In genomic region chr2:203705184-203705583, GRCh38 we compare ENCODE assay signal across 15 cellular contexts. TPM values are rescaled to one million over a fixed set of nuclear protein-coding genes. Genes with fewer than 3 reads are reported as not detected.
DNase-seq lines count a peak whose midpoint lies in the region; ATAC-seq and TF ChIP-seq lines count a peak whose summit lies in the region.
"Had no signal": no experiment of that assay in that cellular context is flagged by ENCODE, and none has a peak within 500 bp of the region (broad histone marks: within the 10 kb centered on the region; RNA-seq: fewer than 3 reads in every experiment).

No MANE protein-coding gene starts in this region.

- peak overlapping the region; percentile 93 for H3K27ac Mint-ChIP-seq in activated naive CD8-positive, alpha-beta T cell treated with anti-CD3 and anti-CD28 coated beads, Interleukin-2, amount 50 U/mL, for 24 hours
- H3K27ac Mint-ChIP-seq in glutamatergic neuron (ENCODE audit: unreplicated experiment): no peak overlapping the region

- peaks cover 19% of the 10 kb centered on the region for H3K27me3 ChIP-seq in OCI-LY3 (ENCODE audit: low read depth, low read length)

- H3K9me3 Mint-ChIP-seq in activated naive CD8-positive, alpha-beta T cell treated with anti-CD3 and anti-CD28 coated beads, Interleukin-2, amount 50 U/mL, for 24 hours: peaks cover 15% of the 10 kb centered on the region
- H3K9me3 Mint-ChIP-seq in glutamatergic neuron (ENCODE audit: unreplicated experiment): peaks cover 2% of the 10 kb centered on the region

- H3K4me3 ChIP-seq in OCI-LY3 (ENCODE audit: low read length): no peak overlapping the region
- H3K4me3 ChIP-seq: GM23248 had no signal

- peaks cover 35% of the 10 kb centered on the region for H3K4me1 ChIP-seq in OCI-LY3 (ENCODE audit: low read length)

- peaks cover 2% of the 10 kb centered on the region for H3K27me3 Mint-ChIP-seq in activated naive CD8-positive, alpha-beta T cell treated with anti-CD3 and anti-CD28 coated beads, Interleukin-2, amount 50 U/mL, for 24 hours
- H3K27me3 Mint-ChIP-seq in glutamatergic neuron (ENCODE audit: unreplicated experiment): no peaks in the 10 kb centered on the region

- no peaks in the 10 kb centered on the region for H3K79me2 ChIP-seq in OCI-LY3 (ENCODE audit: low read length)

- H3K36me3 ChIP-seq in OCI-LY3 (replicated peaks; ENCODE audit: low read depth, low read length): no peaks in the 10 kb centered on the region

- DNase-seq in activated CD4-positive, alpha-beta T cell treated with anti-CD3 and anti-CD28 coated beads, Interleukin-2, amount 50 U/mL, for 1 hour: peak; percentile 40
- DNase-seq in activated naive CD8-positive, alpha-beta T cell treated with anti-CD3 and anti-CD28 coated beads, Interleukin-2, amount 50 U/mL, for 24 hours: no peak
- DNase-seq in stimulated activated CD8-positive, alpha-beta memory T cell treated with anti-CD3 and anti-CD28 coated beads, Interleukin-15, amount 100 ng/mL, for 48 hours (ENCODE audit: low read depth in 2 of 2): peak; percentile 11 to 19
- DNase-seq in GM13977 (ENCODE audit: low spot score) (no peak), glutamatergic neuron (no peak)
- DNase-seq: dermis blood vessel endothelial cell, GM23248, NCI-H1417 treated with DMSO at 0.1 percent for 48 hours, NCI-H510A, retina, Right ventricle myocardium superior, trophoblast cell had no signal

- no peak overlapping the region for H3K27ac ChIP-seq in OCI-LY3 (ENCODE audit: low read length)
- H3K27ac ChIP-seq: GM23248 had no signal

- TF ChIP-seq CTCF in OCI-LY3 (IDR thresholded peaks at IDR 0.05; ENCODE audit: low read depth, low read length) (no peak), GM13977 (IDR thresholded peaks at IDR 0.05; ENCODE audit: extremely low read depth, insufficient read depth, missing control alignments) (no peak), glutamatergic neuron (IDR thresholded peaks at IDR 0.05; ENCODE audit: partially characterized antibody, unreplicated experiment) (no peak)

- in situ Hi-C loops in GM13977 (cut with MboI; ENCODE audit: low pct_unique_long_range_greater_than_20kb, low sequenced_read_pairs, unreplicated experiment): no loop called here

- peak overlapping the region; percentile 6 for H3K4me2 ChIP-seq in OCI-LY3 (ENCODE audit: low read length)

- H3K4me1 Mint-ChIP-seq in activated naive CD8-positive, alpha-beta T cell treated with anti-CD3 and anti-CD28 coated beads, Interleukin-2, amount 50 U/mL, for 24 hours: peaks cover 40% of the 10 kb centered on the region
- no peaks in the 10 kb centered on the region for H3K4me1 Mint-ChIP-seq in glutamatergic neuron (ENCODE audit: low read depth, unreplicated experiment)

- peak; percentile 46 for ATAC-seq in activated naive CD8-positive, alpha-beta T cell treated with anti-CD3 and anti-CD28 coated beads, Interleukin-2, amount 50 U/mL, for 24 hours
- ATAC-seq in GM19397 (IDR thresholded peaks at IDR 0.05; ENCODE audit: unreplicated experiment) (no peak), HG02588 (IDR thresholded peaks at IDR 0.05; ENCODE audit: unreplicated experiment) (no peak)

- no peaks in the 10 kb centered on the region for H3K9me3 ChIP-seq in OCI-LY3 (ENCODE audit: insufficient read depth, low read length)

- H4K20me1 ChIP-seq in OCI-LY3 (ENCODE audit: insufficient read depth, low read length): no peaks in the 10 kb centered on the region

- H3K36me3 Mint-ChIP-seq in activated naive CD8-positive, alpha-beta T cell treated with anti-CD3 and anti-CD28 coated beads, Interleukin-2, amount 50 U/mL, for 24 hours (ENCODE audit: low read depth): peaks cover 19% of the 10 kb centered on the region
- no peaks in the 10 kb centered on the region for H3K36me3 Mint-ChIP-seq in glutamatergic neuron (ENCODE audit: unreplicated experiment)

- H3K9ac ChIP-seq in OCI-LY3 (ENCODE audit: low read length): no peak overlapping the region
- H3K9ac ChIP-seq: GM23248 had no signal

- peak overlapping the region; percentile 91 for H3K4me3 Mint-ChIP-seq in activated naive CD8-positive, alpha-beta T cell treated with anti-CD3 and anti-CD28 coated beads, Interleukin-2, amount 50 U/mL, for 24 hours
- H3K4me3 Mint-ChIP-seq in glutamatergic neuron (ENCODE audit: unreplicated experiment): no peak overlapping the region

- H2AFZ ChIP-seq in OCI-LY3 (ENCODE audit: low read depth, low read length): no peak overlapping the region
- H2AFZ ChIP-seq: GM23248 had no signal

RNA-seq across cellular contexts. Expression of gene CD28, which starts 1.3 kb away (rescaled TPM):
- total RNA-seq in glutamatergic neuron (ENCODE audit: unreplicated experiment): not detected

Comparison
In these comparisons a context has a peak if more than half of its experiments do, and no peak if none do; other contexts are left out.
1. DNase-seq: peak in activated CD4-positive, alpha-beta T cell treated with anti-CD3 and anti-CD28 coated beads, Interleukin-2, amount 50 U/mL, for 1 hour (single experiment) and stimulated activated CD8-positive, alpha-beta memory T cell treated with anti-CD3 and anti-CD28 coated beads, Interleukin-15, amount 100 ng/mL, for 48 hours (2 of 2); none in activated naive CD8-positive, alpha-beta T cell treated with anti-CD3 and anti-CD28 coated beads, Interleukin-2, amount 50 U/mL, for 24 hours (single experiment), GM13977 (single experiment) and glutamatergic neuron (single experiment).